ENCODE assay signal across 1 cellular context in genomic region chr2:68435605-68436004, GRCh38.
TF ChIP-seq lines count a peak whose summit lies in the region.

No MANE protein-coding gene starts in this region.

TF ChIP-seq in K562, 482 proteins besides CTCF, POLR2A, EP300 and RAD21:
- TF ChIP-seq RB1 (IDR thresholded peaks at IDR 0.05; ENCODE audit: low read depth) (no peak), MLLT1 (IDR thresholded peaks at IDR 0.05) (no peak), POLR2AphosphoS2 (IDR thresholded peaks at IDR 0.05; ENCODE audit: low read length) (no peak), MEF2A (IDR thresholded peaks at IDR 0.05; ENCODE audit: control insufficient read depth, low read depth, low read length) (0 out of 2 replicates have a peak, but pooled peaks have one; percentile 11), POLR2H (tag; IDR thresholded peaks at IDR 0.05; ENCODE audit: low read depth) (peak; percentile 23; the same call in 1 of the 2 replicates), TRIM25 (IDR thresholded peaks at IDR 0.05; ENCODE audit: borderline replicate concordance) (no peak)
TF ChIP-seq in K562: peak in this region for 2.
